ENCODE assay signal across 8 cellular contexts in genomic region chr12:105705765-105706164, GRCh38.
DNase-seq lines count a peak whose midpoint lies in the region; ATAC-seq and TF ChIP-seq lines count a peak whose summit lies in the region.

No MANE protein-coding gene starts in this region.

- no peaks in the 10 kb centered on the region for H3K36me3 ChIP-seq in adipocyte (ENCODE audit: control insufficient read depth, insufficient read depth, low read length, severe bottlenecking)
- no peaks in the 10 kb centered on the region for H3K36me3 ChIP-seq in sigmoid colon

- TF ChIP-seq POLR2A in sigmoid colon (IDR thresholded peaks at IDR 0.05) = no peak

- TF ChIP-seq CTCF in sigmoid colon (IDR thresholded peaks at IDR 0.05) = peak; percentile 24 to 62 (median 50)

- no peak for TF ChIP-seq EP300 in sigmoid colon (IDR thresholded peaks at IDR 0.05)

- H3K9me3 ChIP-seq in adipocyte (ENCODE audit: control insufficient read depth, low read length) (no peaks in the 10 kb centered on the region), sigmoid colon (no peaks in the 10 kb centered on the region)

- ATAC-seq in left cardiac atrium (peak; percentile 53 to 66), HG03159 (IDR thresholded peaks at IDR 0.05; ENCODE audit: unreplicated experiment) (no peak)

- H3K27me3 ChIP-seq in adipocyte (replicated peaks; ENCODE audit: control insufficient read depth, insufficient read depth, low read length) = peaks cover 25% of the 10 kb centered on the region
- H3K27me3 ChIP-seq in sigmoid colon = no peaks in the 10 kb centered on the region

- H3K4me1 ChIP-seq in adipocyte (ENCODE audit: control insufficient read depth, insufficient read depth, low read length) (no peaks in the 10 kb centered on the region), sigmoid colon (no peaks in the 10 kb centered on the region)

- WGBS in sigmoid colon, 2 donors = 23 to 33% methylated on average over 7 of the region's 7 CpGs

- no peak overlapping the region for H3K27ac ChIP-seq in sigmoid colon

- H3K4me3 ChIP-seq in adipocyte (ENCODE audit: low read length) (no peak overlapping the region), sigmoid colon (no peak overlapping the region)

- intact Hi-C loops in left cardiac atrium (cut with DNase I) (loop anchor here (2.0 to 10.0 kb wide), 3 partner anchors 429 to 509 kb away; partner anchors contain the start of gene NUAK1 (in 2 of the 2)), sigmoid colon (cut with DNase I) (loop anchor here (2.0 to 5.0 kb wide), 2 partner anchors 431 to 517 kb away; no protein-coding TSS in a partner anchor)

- no peak overlapping the region for H3K9ac ChIP-seq in adipocyte (ENCODE audit: low read length)

- DNase-seq in NCI-H345 (lab: John Stamatoyannopoulos, UW) (peak; percentile 15), NCI-H345 treated with DMSO at 0.1 percent for 48 hours (lab: John Stamatoyannopoulos, UW; ENCODE audit: unreplicated experiment) (no peak), NCI-H1105 treated with DMSO at 0.1 percent for 48 hours (lab: John Stamatoyannopoulos, UW) (peak; percentile 56), adipocyte (ENCODE audit: low read depth) (peak; percentile 79), left cardiac atrium (peak; percentile 56), sigmoid colon (peak; percentile 69), NCI-H526 treated with DMSO at 0.1 percent for 48 hours (lab: John Stamatoyannopoulos, UW) (no peak)

Comparison
In these comparisons a context has a peak if more than half of its experiments do, and no peak if none do; other contexts are left out.
1. DNase-seq: peak in NCI-H345 (single experiment), NCI-H1105 treated with DMSO at 0.1 percent for 48 hours (single experiment), adipocyte (single experiment), left cardiac atrium (single experiment) and sigmoid colon (single experiment); none in NCI-H345 treated with DMSO at 0.1 percent for 48 hours (single experiment) and NCI-H526 treated with DMSO at 0.1 percent for 48 hours (single experiment).